In the genomic region with DNA sequence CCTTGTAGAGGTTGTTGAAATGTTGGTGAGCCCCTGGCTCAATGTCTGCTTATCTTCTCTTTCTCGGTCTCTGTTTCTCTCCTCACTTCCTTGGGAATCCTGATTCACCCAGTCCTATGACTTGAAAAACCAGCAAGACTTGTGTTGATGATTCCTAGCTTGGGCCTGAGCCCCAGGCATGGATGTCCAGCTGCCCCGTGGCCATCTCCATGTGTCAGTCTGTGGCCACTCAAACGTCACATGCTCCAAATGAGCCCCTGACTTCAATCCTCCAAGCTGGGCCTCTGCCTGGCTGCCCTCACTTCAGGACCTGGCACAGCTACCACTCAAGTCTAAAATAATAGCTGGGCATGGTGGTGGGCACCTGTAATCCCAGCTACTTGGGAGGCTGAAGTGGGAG, we compare ENCODE assay signal across 5 cellular contexts.
"Had no signal": no experiment of that assay in that cellular context is flagged by ENCODE, and none has a peak within 500 bp of the region (broad histone marks: within the 10 kb centered on the region; RNA-seq: fewer than 3 reads in every experiment).

No MANE protein-coding gene starts in this region.

- H3K27ac Mint-ChIP-seq: GM23338, H9 had no signal

- H3K4me3 ChIP-seq: GM23338, K562 had no signal

- H2AFZ ChIP-seq: GM23338 had no signal

- H3K9me3 Mint-ChIP-seq: GM23338, H9 had no signal

- H3K4me3 Mint-ChIP-seq: GM23338, H9 had no signal

- DNase-seq: H9, HCEC 1CT, IMR-90 had no signal

- ATAC-seq: GM23338, K562 had no signal

- H3K4me2 ChIP-seq: GM23338 had no signal
